Comparison of ENCODE assay signal across 9 cellular contexts in the genomic region with DNA sequence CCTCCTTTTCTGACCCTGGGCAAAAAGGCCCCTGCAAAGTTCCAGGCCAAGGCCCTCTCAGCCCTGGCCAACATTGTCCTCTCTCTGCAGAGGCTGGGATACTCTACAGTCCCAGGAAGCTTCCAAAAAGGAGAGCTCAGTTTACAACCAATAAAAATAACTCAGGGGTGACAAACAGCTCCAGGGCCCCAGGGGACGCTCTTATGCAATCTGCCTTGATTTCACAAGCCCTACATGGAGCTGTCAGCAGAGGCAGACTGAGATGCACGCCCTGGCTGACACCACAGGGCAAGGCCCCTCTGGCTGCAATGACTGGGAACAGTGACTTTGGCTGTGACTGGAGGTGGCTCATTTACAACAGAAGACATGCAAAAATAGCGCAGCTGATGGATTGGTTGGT.
DNase-seq lines count a peak whose midpoint lies in the region; ATAC-seq, FAIRE-seq and TF ChIP-seq lines count a peak whose summit lies in the region.
"Had no signal": no experiment of that assay in that cellular context is flagged by ENCODE, and none has a peak within 500 bp of the region (broad histone marks: within the 10 kb centered on the region; RNA-seq: fewer than 3 reads in every experiment).

No MANE protein-coding gene starts in this region.

- no peaks in the 10 kb centered on the region for H4K20me1 ChIP-seq in keratinocyte (ENCODE audit: control insufficient read depth, extremely low read depth, insufficient read depth, low read length)

- no peaks in the 10 kb centered on the region for H3K36me3 ChIP-seq in keratinocyte (ENCODE audit: control insufficient read depth in 2 of 2, extremely low read depth in 1 of 2, insufficient read depth in 2 of 2, low read length in 2 of 2)

- H3K9ac ChIP-seq in keratinocyte (ENCODE audit: control insufficient read depth, extremely low read depth, insufficient read depth, low read length): no peak overlapping the region

- no peaks in the 10 kb centered on the region for H3K9me1 ChIP-seq in keratinocyte (ENCODE audit: control insufficient read depth, extremely low read depth, insufficient read depth, low read length)

- no peaks in the 10 kb centered on the region for H3K27me3 Mint-ChIP-seq in activated naive CD4-positive, alpha-beta T cell treated with anti-CD3 and anti-CD28 coated beads for 36 hours (ENCODE audit: low read depth)

- peak; percentile 6 for DNase-seq in activated naive CD4-positive, alpha-beta T cell treated with anti-CD3 and anti-CD28 coated beads for 36 hours
- DNase-seq in activated naive CD4-positive, alpha-beta T cell (lab: John Stamatoyannopoulos, UW): no peak
- DNase-seq in UCSD-AML1 (lab: John Stamatoyannopoulos, UW; ENCODE audit: unreplicated experiment) (peak; percentile 20), keratinocyte (ENCODE audit: low read depth, low spot score) (peak; percentile 58), ureter (ENCODE audit: low spot score) (peak; percentile 89), GM19240 (ENCODE audit: insufficient read length, low spot score) (no peak)

- no peak overlapping the region for H3K27ac ChIP-seq in keratinocyte (ENCODE audit: control insufficient read depth, insufficient read depth, low read length)

- H3K4me1 ChIP-seq in keratinocyte (ENCODE audit: control insufficient read depth, extremely low read depth, insufficient read depth, low read length): peaks cover 28% of the 10 kb centered on the region

- intact Hi-C loops in activated naive CD4-positive, alpha-beta T cell treated with anti-CD3 and anti-CD28 coated beads for 36 hours (cut with micrococcal nuclease): no loop called here

- no peak overlapping the region for H3K27ac Mint-ChIP-seq in activated naive CD4-positive, alpha-beta T cell treated with anti-CD3 and anti-CD28 coated beads for 36 hours

- H3K4me1 Mint-ChIP-seq in activated naive CD4-positive, alpha-beta T cell treated with anti-CD3 and anti-CD28 coated beads for 36 hours (ENCODE audit: low read depth): peaks cover 3% of the 10 kb centered on the region

- H2AFZ ChIP-seq in keratinocyte (ENCODE audit: control insufficient read depth, low read length): no peak overlapping the region

- no peak for FAIRE-seq in keratinocyte (lab: Jason Lieb, UNC)
- FAIRE-seq: TTC549 had no signal

- CTCF ChIA-PET in activated naive CD4-positive, alpha-beta T cell treated with anti-CD3 and anti-CD28 coated beads for 36 hours (lab: Charles Lee): no interaction called here

- H3K79me2 ChIP-seq in keratinocyte (ENCODE audit: control insufficient read depth, insufficient read depth, low read length): no peaks in the 10 kb centered on the region

- H3K36me3 Mint-ChIP-seq in activated naive CD4-positive, alpha-beta T cell treated with anti-CD3 and anti-CD28 coated beads for 36 hours (ENCODE audit: low read depth): no peaks in the 10 kb centered on the region

- peak overlapping the region; percentile 10 for H3K4me2 ChIP-seq in keratinocyte (ENCODE audit: control insufficient read depth, extremely low read depth, insufficient read depth, low read depth, low read length)

- no peak for ATAC-seq in HG03460 (IDR thresholded peaks at IDR 0.05; ENCODE audit: unreplicated experiment)
- ATAC-seq in HG03025 (IDR thresholded peaks at IDR 0.05; ENCODE audit: low FRiP score, unreplicated experiment): no peak

- no peaks in the 10 kb centered on the region for H3K9me3 ChIP-seq in keratinocyte (ENCODE audit: control insufficient read depth, low read depth, low read length)

- H3K4me3 ChIP-seq in keratinocyte (ENCODE audit: control insufficient read depth in 2 of 3, extremely low read depth in 1 of 3, insufficient read depth in 2 of 3, low read depth in 1 of 3, low read length in 3 of 3): no peak overlapping the region

- peak in 1 of 3 experiments; percentile 37 for TF ChIP-seq CTCF in keratinocyte (optimal IDR thresholded peaks at IDR 0.05 in 1 of 3, IDR thresholded peaks at IDR 0.05 in 1 of 3, conservative IDR thresholded peaks at IDR 0.05 in 1 of 3; ENCODE audit: extremely low read depth in 1 of 3, insufficient read depth in 2 of 3, low read length in 3 of 3)

- dilution Hi-C loops in keratinocyte (cut with MboI; ENCODE audit: extremely low pct_ligation_motif_present, low sequenced_read_pairs): no loop called here

- no peak overlapping the region for H3K4me3 Mint-ChIP-seq in activated naive CD4-positive, alpha-beta T cell treated with anti-CD3 and anti-CD28 coated beads for 36 hours

- no peaks in the 10 kb centered on the region for H3K27me3 ChIP-seq in keratinocyte (ENCODE audit: control insufficient read depth, extremely low read depth, insufficient read depth, low read length)

- no peaks in the 10 kb centered on the region for H3K9me3 Mint-ChIP-seq in activated naive CD4-positive, alpha-beta T cell treated with anti-CD3 and anti-CD28 coated beads for 36 hours

Comparison
In these comparisons a context has a peak if more than half of its experiments do, and no peak if none do; other contexts are left out.
1. DNase-seq: peak in activated naive CD4-positive, alpha-beta T cell treated with anti-CD3 and anti-CD28 coated beads for 36 hours (single experiment), UCSD-AML1 (single experiment), keratinocyte (single experiment) and ureter (single experiment); none in activated naive CD4-positive, alpha-beta T cell (0 of 4) and GM19240 (single experiment).